Comparison of ENCODE assay signal across 8 cellular contexts in genomic region chr10:87660484-87661133, GRCh38. TPM values are rescaled to one million over a fixed set of nuclear protein-coding genes. Genes with fewer than 3 reads are reported as not detected.
DNase-seq lines count a peak whose midpoint lies in the region; ATAC-seq, FAIRE-seq and TF ChIP-seq lines count a peak whose summit lies in the region.

No MANE protein-coding gene starts in this region.

- no peak overlapping the region; the same call in 1 of the 2 replicates for H3K4me2 ChIP-seq in K562 (ENCODE audit: insufficient read depth, low read length)

- peak in 3 of 4 experiments; percentile 6 to 63 (median 40) for DNase-seq in K562 (ENCODE audit: extremely low read depth in 1 of 4, low spot score in 3 of 4)
- DNase-seq in left lung: peak in 1 of 2 donors; percentile 69
- DNase-seq in thyroid gland: peak; percentile 18 to 32
- no peak for DNase-seq in NCI-H2029 (lab: John Stamatoyannopoulos, UW)
- DNase-seq in NCI-H446 treated with DMSO at 0.1 percent for 48 hours (lab: John Stamatoyannopoulos, UW): no peak

- H3K9me1 ChIP-seq in K562 (ENCODE audit: control insufficient read depth, insufficient read depth, low read length): no peaks in the 10 kb centered on the region

- H2AFZ ChIP-seq in ACC112 (ENCODE audit: low read length, unreplicated experiment) (peak overlapping the region; percentile 66), K562 (ENCODE audit: low read depth, low read length) (no peak overlapping the region)

- H3K9ac ChIP-seq in HUES6 (ENCODE audit: low read length) (peak overlapping the region; percentile 74), K562 (ENCODE audit: insufficient read depth in 1 of 2, low read depth in 2 of 2, low read length in 2 of 2) (no peak overlapping the region)

- H3K27me3 ChIP-seq in ACC112 (ENCODE audit: insufficient read depth, low read length): no peaks in the 10 kb centered on the region
- no peaks in the 10 kb centered on the region for H3K27me3 ChIP-seq in HUES6 (ENCODE audit: control insufficient read depth, insufficient read depth, low read length)
- H3K27me3 ChIP-seq in K562 (ENCODE audit: control insufficient read depth in 2 of 2, insufficient read depth in 2 of 2, low read length in 2 of 2): no peaks in the 10 kb centered on the region
- H3K27me3 ChIP-seq in left lung: peaks cover 0 to 6% of the 10 kb centered on the region in 2 donors
- no peaks in the 10 kb centered on the region for H3K27me3 ChIP-seq in thyroid gland

- H3K9me3 ChIP-seq in HUES6 (ENCODE audit: control insufficient read depth, insufficient read depth, low read depth, low read length) (no peaks in the 10 kb centered on the region), K562 (replicated peaks; ENCODE audit: control insufficient read depth, insufficient read depth, low read depth, low read length) (no peaks in the 10 kb centered on the region), left lung (no peaks in the 10 kb centered on the region), thyroid gland (no peaks in the 10 kb centered on the region)

- H3K27ac ChIP-seq in ACC112 (ENCODE audit: low read depth, low read length): peak overlapping the region; percentile 92
- no peak overlapping the region for H3K27ac ChIP-seq in HUES6 (ENCODE audit: low read depth, low read length)
- H3K27ac ChIP-seq in K562 (ENCODE audit: extremely low read depth, low read depth, low read length): no peak overlapping the region
- peak overlapping the region; percentile 89 for H3K27ac ChIP-seq in left lung
- H3K27ac ChIP-seq in thyroid gland: peak overlapping the region in 2 of 3 donors; percentile 75 to 83

- POLR2A ChIA-PET in K562 (lab: Yijun Ruan, JAX): interaction anchor here (0.7 to 1.1 kb wide), 2 partner anchors 12 to 15 kb away, joined by 3 read pairs; no protein-coding TSS in a partner anchor

- H3K4me1 ChIP-seq in ACC112 (ENCODE audit: control insufficient read depth, insufficient read depth, low read length, unreplicated experiment): peaks cover 54% of the 10 kb centered on the region
- H3K4me1 ChIP-seq in HUES6 (ENCODE audit: control insufficient read depth, insufficient read depth, low read length): peaks cover 44% of the 10 kb centered on the region
- H3K4me1 ChIP-seq in K562 (replicated peaks in 1 of 2; ENCODE audit: control insufficient read depth in 2 of 2, insufficient read depth in 2 of 2, low read length in 2 of 2): peaks cover 0 to 4% of the 10 kb centered on the region in 2 experiments; a peak in 4 of 5 replicates
- H3K4me1 ChIP-seq in left lung: peaks cover 0 to 41% of the 10 kb centered on the region in 2 donors
- H3K4me1 ChIP-seq in thyroid gland: peaks cover 0 to 19% of the 10 kb centered on the region in 2 donors

- no peak for TF ChIP-seq POLR2A in K562 (conservative IDR thresholded peaks at IDR 0.05)
- TF ChIP-seq POLR2A in thyroid gland (IDR thresholded peaks at IDR 0.05): no peak

- H3K36me3 ChIP-seq in ACC112 (ENCODE audit: insufficient read depth, low read length) (0 out of 2 replicates have a peak, but pooled peaks cover 12% of the 10 kb centered on the region), HUES6 (ENCODE audit: control insufficient read depth, insufficient read depth, low read length) (no peaks in the 10 kb centered on the region), K562 (ENCODE audit: control insufficient read depth, insufficient read depth, low read length) (no peaks in the 10 kb centered on the region), left lung (no peaks in the 10 kb centered on the region), thyroid gland (no peaks in the 10 kb centered on the region)

- no peak for TF ChIP-seq RAD21 in K562 (CRISPR knock-in tag; conservative IDR thresholded peaks at IDR 0.05 in 1 of 2, IDR thresholded peaks at IDR 0.05 in 1 of 2)

- ATAC-seq in K562 (peak; percentile 94), left lung (peak; percentile 72), HG03354 (IDR thresholded peaks at IDR 0.05; ENCODE audit: poor library complexity, severe bottlenecking, unreplicated experiment) (no peak)

- H3K4me3 ChIP-seq in ACC112 (ENCODE audit: low read depth, low read length) (peak overlapping the region; percentile 85), HUES6 (ENCODE audit: low read depth, low read length) (peak overlapping the region; percentile 86), K562 (no peak overlapping the region), left lung (peak overlapping the region; percentile 63 to 74), thyroid gland (replicated peaks in 1 of 3) (peak overlapping the region; percentile 70 to 96 (median 78))

- no TSS peak for BruUV-seq in K562 (replicated peaks; lab: Mats Ljungman, UMichigan)

- CTCF ChIA-PET in K562 (lab: Yijun Ruan, JAX; ENCODE audit: low intra/inter-chr PET ratio): no interaction called here

- TF ChIP-seq CTCF in K562 (IDR thresholded peaks at IDR 0.05 in 2 of 3, conservative IDR thresholded peaks at IDR 0.05 in 1 of 3; ENCODE audit: insufficient read depth in 2 of 3, low read depth in 1 of 3, low read length in 3 of 3) (no peak), left lung (IDR thresholded peaks at IDR 0.05) (no peak), thyroid gland (IDR thresholded peaks at IDR 0.05) (no peak)

- no peak; the same call in 1 of the 2 replicates for TF ChIP-seq EP300 in K562 (IDR thresholded peaks at IDR 0.05; ENCODE audit: low read length)

- in situ Hi-C loops in K562 (cut with MboI): no loop called here

- 24% methylated on average over 9 of the region's 12 CpGs for WGBS in K562 (ENCODE audit: insufficient coverage, low coverage, missing lambda C conversion rate)
- WGBS in thyroid gland, 2 donors: 28 to 30% methylated on average over 12 of the region's 12 CpGs

- H3K79me2 ChIP-seq in ACC112 (ENCODE audit: control insufficient read depth, insufficient read depth, low read length, unreplicated experiment) (peaks cover 53% of the 10 kb centered on the region), K562 (ENCODE audit: control insufficient read depth, insufficient read depth, low read length) (no peaks in the 10 kb centered on the region)

- FAIRE-seq in K562 (lab: Jason Lieb, UNC): peak; percentile 55

- intact Hi-C loops in K562 (cut with micrococcal nuclease): no loop called here
- intact Hi-C loops in left lung (cut with DNase I): no loop called here
- intact Hi-C loops in thyroid gland (cut with DNase I): no loop called here

- H4K20me1 ChIP-seq in K562 (replicated peaks; ENCODE audit: control insufficient read depth, insufficient read depth, low read length): no peaks in the 10 kb centered on the region

TF ChIP-seq in K562, 482 proteins besides CTCF, POLR2A, EP300 and RAD21 (continues in another document):
- TF ChIP-seq FOSL1 (tag; conservative IDR thresholded peaks at IDR 0.05) (peak; percentile 48), CREM (IDR thresholded peaks at IDR 0.05; ENCODE audit: low read depth) (peak; percentile 71), C11orf30 (IDR thresholded peaks at IDR 0.05; ENCODE audit: low read depth) (peak; percentile 90), CBFA2T3 (IDR thresholded peaks at IDR 0.05) (peak; percentile 53), MAFK (IDR thresholded peaks at IDR 0.05; ENCODE audit: low read length) (peak; percentile 85), MAFG (tag; conservative IDR thresholded peaks at IDR 0.05) (peak; percentile 79), ZNF384 (IDR thresholded peaks at IDR 0.05; ENCODE audit: low read depth, low read length) (peak; percentile 84), KLF6 (CRISPR knock-in tag; IDR thresholded peaks at IDR 0.05; ENCODE audit: borderline replicate concordance) (no peak), JUND (IDR thresholded peaks at IDR 0.05; ENCODE audit: borderline replicate concordance, low read depth, low read length) (peak; percentile 34; the same call in 1 of the 2 replicates), JUND (tag; IDR thresholded peaks at IDR 0.05; ENCODE audit: borderline replicate concordance, low read depth, low read length) (no peak; the same call in 2 of the 3 replicates), TEAD4 (IDR thresholded peaks at IDR 0.05; ENCODE audit: low read length) (peak; percentile 32; the same call in 1 of the 2 replicates), TEAD4 (CRISPR knock-in tag; IDR thresholded peaks at IDR 0.05; ENCODE audit: borderline replicate concordance) (no peak)

RNA-seq across cellular contexts. Expression of gene PAPSS2, which starts 0.9 kb away (rescaled TPM):
- not detected in 2 replicates for total RNA-seq in K562 (2011; cell fraction: chromatin; rRNA removed; ENCODE audit: low replicate concordance)
- total RNA-seq in K562 (2011; cell fraction: nucleolus; rRNA removed): not detected in 2 replicates
- total RNA-seq in K562 (2011; cell fraction: nucleoplasm; rRNA removed): not detected in 2 replicates
- total RNA-seq in K562 (2014; rRNA removed): not detected in 2 replicates
- not detected in 2 replicates for total RNA-seq in K562 (2014; rRNA removed; fragmentation: Illumina TruSeq; extraction: Trizol)
- total RNA-seq in K562 (2015; rRNA removed; fragmentation: Illumina TruSeq; extraction: Trizol): not detected in 2 replicates
- 0.22 and 0.29 TPM in 2 replicates for total RNA-seq in K562 (2021)
- not detected in 2 replicates for polyA plus RNA-seq in K562 (2011; rRNA removed)
- polyA plus RNA-seq in K562 (2011; cell fraction: cytosol; rRNA removed): not detected in 2 replicates
- 0.03 TPM in 1 of 2 replicates, not detected in the other for polyA plus RNA-seq in K562 (2011; cell fraction: nucleus; rRNA removed)
- polyA plus RNA-seq in K562 (2012): 0.04 TPM in 1 of 2 replicates, not detected in the other
- not detected in 2 replicates for polyA plus RNA-seq in K562 (2014; fragmentation: Illumina TruSeq; extraction: Trizol)
- polyA plus RNA-seq in K562 (2014; fragmentation: Nextera tagmentation; extraction: Ambion mirVana): under 1 TPM in 1 of 2 experiments, not detected in 1; 0.01 TPM
- polyA plus RNA-seq in K562 (2014; rRNA removed): not detected in 2 replicates
- polyA minus RNA-seq in K562 (2011; rRNA and poly(A)+ RNA removed): not detected in 2 replicates
- not detected in 2 replicates for polyA minus RNA-seq in K562 (2011; cell fraction: cytosol; rRNA and poly(A)+ RNA removed)
- polyA minus RNA-seq in K562 (2011; cell fraction: nucleus; rRNA and poly(A)+ RNA removed): not detected in 2 replicates
- 100 to 1,000 TPM; 114 to 183 TPM for total RNA-seq in left lung
- total RNA-seq in thyroid gland: 10 to 100 TPM; 25.5 to 32.1 (median 28.8) TPM

Comparison
In these comparisons a context has a peak if more than half of its experiments do, and no peak if none do; other contexts are left out.
1. H3K27ac ChIP-seq: peak in ACC112 (single experiment), left lung (2 of 2) and thyroid gland (2 of 3); none in HUES6 (single experiment) and K562 (single experiment).
2. DNase-seq: peak in K562 (3 of 4) and thyroid gland (2 of 2); none in NCI-H2029 (single experiment) and NCI-H446 treated with DMSO at 0.1 percent for 48 hours (single experiment).
3. RNA of gene PAPSS2, which starts 0.9 kb away (total RNA-seq): 114 to 183 TPM in left lung and 25.5 to 32.1 TPM in thyroid gland; 0.22 to 0.29 TPM in K562; every median in the first group is over 10 times any median in the second.